8 cellular contexts compared by ENCODE assay signal in genomic region chr3:183116051-183116614, GRCh38. TPM values are rescaled to one million over a fixed set of nuclear protein-coding genes. Genes with fewer than 3 reads are reported as not detected.
DNase-seq lines count a peak whose midpoint lies in the region; ATAC-seq and TF ChIP-seq lines count a peak whose summit lies in the region.

No MANE protein-coding gene starts in this region.

- H3K36me3 Mint-ChIP-seq in activated B cell treated with CpG ODN at 0.5 μM for 24 hours (ENCODE audit: low read depth) = no peaks in the 10 kb centered on the region
- no peaks in the 10 kb centered on the region for H3K36me3 Mint-ChIP-seq in immature natural killer cell

- H3K4me1 Mint-ChIP-seq in activated B cell treated with CpG ODN at 0.5 μM for 24 hours (peaks cover 41% of the 10 kb centered on the region), immature natural killer cell (peaks cover 0 to 2% of the 10 kb centered on the region in 2 donors)

- intact Hi-C loops in activated B cell treated with CpG ODN at 0.5 μM for 24 hours (cut with micrococcal nuclease) = loop anchor here (1.0 kb wide), 1 partner anchor 17 kb away; the partner anchor contains the start of gene MCCC1

- in situ Hi-C loops in GM13976 (cut with MboI; ENCODE audit: low sequenced_read_pairs, unreplicated experiment) = loop anchor here (25.0 kb wide), 1 partner anchor 404 kb away; no protein-coding TSS in a partner anchor

- peaks cover 5% of the 10 kb centered on the region for H3K9me3 Mint-ChIP-seq in activated B cell treated with CpG ODN at 0.5 μM for 24 hours
- H3K9me3 Mint-ChIP-seq in immature natural killer cell = no peaks in the 10 kb centered on the region

- ATAC-seq in HG02763 (IDR thresholded peaks at IDR 0.05; ENCODE audit: unreplicated experiment) = peak; percentile 82
- ATAC-seq in activated B cell treated with CpG ODN at 0.5 μM for 24 hours (ENCODE audit: low read depth) = peak; percentile 92
- ATAC-seq in stimulated activated naive CD8-positive, alpha-beta T cell treated with anti-CD3 and anti-CD28 coated beads, Interleukin-15, Interleukin-2, amounts not matched to agents 100 U/mL and 50 U/mL, for 24 hours = peak; percentile 83

- TF ChIP-seq CTCF in GM13976 (IDR thresholded peaks at IDR 0.05; ENCODE audit: borderline replicate concordance, control extremely low read depth, extremely low read depth, insufficient read depth, missing control alignments) = no peak
- no peak for TF ChIP-seq CTCF in activated B cell treated with CpG ODN at 0.5 μM for 24 hours (IDR thresholded peaks at IDR 0.05)

- peak overlapping the region; percentile 69 for H3K4me3 Mint-ChIP-seq in activated B cell treated with CpG ODN at 0.5 μM for 24 hours
- peak overlapping the region in 2 of 5 donors; percentile 15 to 18 for H3K4me3 Mint-ChIP-seq in immature natural killer cell

- DNase-seq in GM13976 (ENCODE audit: low spot score) (peak; percentile 92), NCI-H146 treated with DMSO at 0.1 percent for 48 hours (lab: John Stamatoyannopoulos, UW; ENCODE audit: unreplicated experiment) (peak; percentile 100), activated B cell treated with CpG ODN at 0.5 μM for 24 hours (peak; percentile 63), cerebellar nuclear complex (lab: John Stamatoyannopoulos, UW) (peak; percentile 33 to 80), myocyte (ENCODE audit: low read depth) (peak; percentile 84), immature natural killer cell (no peak)
- peak; percentile 65 for DNase-seq in stimulated activated naive CD8-positive, alpha-beta T cell treated with anti-CD3 and anti-CD28 coated beads, Interleukin-15, Interleukin-2, amounts not matched to agents 100 U/mL and 50 U/mL, for 24 hours

- H3K27ac Mint-ChIP-seq in activated B cell treated with CpG ODN at 0.5 μM for 24 hours = peak overlapping the region; percentile 61
- H3K27ac Mint-ChIP-seq in immature natural killer cell = no peak overlapping the region

- H3K27me3 Mint-ChIP-seq in activated B cell treated with CpG ODN at 0.5 μM for 24 hours = peaks cover 16% of the 10 kb centered on the region
- peaks cover 0 to 12% (median 5%) of the 10 kb centered on the region in 3 donors for H3K27me3 Mint-ChIP-seq in immature natural killer cell (ENCODE audit: low read depth in 3 of 3)

- CTCF ChIA-PET in activated B cell treated with CpG ODN at 0.5 μM for 24 hours (lab: Charles Lee) = interaction anchor here (0.6 kb wide), 1 partner anchor 1366 kb away, joined by 3 read pairs; no protein-coding TSS in a partner anchor

- POLR2A ChIA-PET in activated B cell treated with CpG ODN at 0.5 μM for 24 hours (lab: Charles Lee) = interaction anchor here (0.7 kb wide), 1 partner anchor 1145 kb away, joined by 9 read pairs; no protein-coding TSS in a partner anchor

RNA-seq across cellular contexts. Expression of gene MCCC1, which starts 16.8 kb away (rescaled TPM):
- total RNA-seq in activated B cell treated with CpG ODN at 0.5 μM for 24 hours (25.2 and 31.6 TPM in 2 replicates), myocyte (24.5 and 33.0 TPM in 2 replicates)
- 11.1 TPM for polyA plus RNA-seq in myocyte (2012)
- 10 to 100 TPM; 15.2 to 35.5 (median 23.0) TPM for polyA plus RNA-seq in immature natural killer cell

RNA-seq across cellular contexts. Expression of gene LAMP3, which starts 46.4 kb away (rescaled TPM):
- 0.62 and 1.1 TPM in 2 replicates for total RNA-seq in activated B cell treated with CpG ODN at 0.5 μM for 24 hours
- total RNA-seq in myocyte = not detected in 2 replicates
- polyA plus RNA-seq in myocyte (2012) = 0.09 TPM
- under 1 TPM in 2 of 3 donors, not detected in 1; 0.32 to 0.62 TPM for polyA plus RNA-seq in immature natural killer cell

Comparison
In these comparisons a context has a peak if more than half of its experiments do, and no peak if none do; other contexts are left out.
1. DNase-seq: peak in GM13976 (single experiment), NCI-H146 treated with DMSO at 0.1 percent for 48 hours (single experiment), activated B cell treated with CpG ODN at 0.5 μM for 24 hours (single experiment), cerebellar nuclear complex (2 of 2), myocyte (single experiment) and stimulated activated naive CD8-positive, alpha-beta T cell treated with anti-CD3 and anti-CD28 coated beads, Interleukin-15, Interleukin-2, amounts not matched to agents 100 U/mL and 50 U/mL, for 24 hours (single experiment); none in immature natural killer cell (0 of 3).
2. Peak in every context shown above with its lines, with median percentiles within 50 percentile points of each other: ATAC-seq.